In genomic region chr1:109282952-109283747, GRCh38 we compare ENCODE assay signal across 1 cellular context.
TF ChIP-seq lines count a peak whose summit lies in the region.

Gene PSRC1 (minus strand): TSS chr1:109283145.

TF ChIP-seq in HepG2, 621 proteins besides CTCF, POLR2A, EP300 and RAD21 (continued from another document and continues in another):
- TF ChIP-seq ARID5B (CRISPR knock-in tag; IDR thresholded peaks at IDR 0.05) (peak; percentile 72), NR2F6 (IDR thresholded peaks at IDR 0.05) (no peak), NR2F6 (CRISPR knock-in tag; IDR thresholded peaks at IDR 0.05) (0 out of 2 replicates have a peak, but pooled peaks have one; percentile 26), CSRNP2 (CRISPR knock-in tag; conservative IDR thresholded peaks at IDR 0.05; ENCODE audit: low read depth) (no peak), ZBTB38 (CRISPR knock-in tag; IDR thresholded peaks at IDR 0.05) (no peak; the same call in 1 of the 2 replicates), ZNF615 (CRISPR knock-in tag; IDR thresholded peaks at IDR 0.05; ENCODE audit: borderline replicate concordance) (0 out of 2 replicates have a peak, but pooled peaks have one; percentile 59), HDAC1 (CRISPR knock-in tag; IDR thresholded peaks at IDR 0.05) (peak; percentile 81), ZNF124 (CRISPR knock-in tag; IDR thresholded peaks at IDR 0.05) (no peak), ELF1 (CRISPR knock-in tag; IDR thresholded peaks at IDR 0.05) (peak; percentile 88), U2AF2 (IDR thresholded peaks at IDR 0.05; ENCODE audit: low read depth, low read length) (no peak), ZNF773 (CRISPR knock-in tag; IDR thresholded peaks at IDR 0.05; ENCODE audit: borderline replicate concordance) (no peak), ZNF713 (CRISPR knock-in tag; IDR thresholded peaks at IDR 0.05) (0 out of 2 replicates have a peak, but pooled peaks have one; percentile 49), KLF15 (CRISPR knock-in tag; IDR thresholded peaks at IDR 0.05; ENCODE audit: borderline replicate concordance) (0 out of 2 replicates have a peak, but pooled peaks have one; percentile 29), XBP1 (CRISPR knock-in tag; IDR thresholded peaks at IDR 0.05) (no peak), RXRA (CRISPR knock-in tag; IDR thresholded peaks at IDR 0.05) (0 out of 2 replicates have a peak, but pooled peaks have one; percentile 47), DMAP1 (CRISPR knock-in tag; IDR thresholded peaks at IDR 0.05) (peak; percentile 85), RARG (CRISPR knock-in tag; IDR thresholded peaks at IDR 0.05; ENCODE audit: low read depth) (no peak), FOXJ3 (CRISPR knock-in tag; IDR thresholded peaks at IDR 0.05; ENCODE audit: borderline replicate concordance) (no peak), KDM5B (CRISPR knock-in tag; IDR thresholded peaks at IDR 0.05; ENCODE audit: borderline replicate concordance) (peak; percentile 64; the same call in 1 of the 2 replicates)
- TF ChIP-seq, protein P1, sequence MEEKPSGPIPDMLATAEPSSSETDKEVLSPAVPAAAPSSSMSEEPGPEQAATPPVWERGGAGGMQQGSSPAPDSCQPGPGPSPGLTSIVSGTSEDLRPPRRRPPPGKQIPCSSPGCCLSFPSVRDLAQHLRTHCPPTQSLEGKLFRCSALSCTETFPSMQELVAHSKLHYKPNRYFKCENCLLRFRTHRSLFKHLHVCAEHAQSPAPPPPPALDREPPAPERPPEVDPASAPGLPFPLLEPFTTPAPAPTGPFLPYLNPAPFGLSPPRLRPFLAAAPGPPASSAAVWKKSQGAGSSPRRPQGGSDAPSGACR (CRISPR knock-in tag; IDR thresholded peaks at IDR 0.05), result no peak
- TF ChIP-seq, protein P2, sequence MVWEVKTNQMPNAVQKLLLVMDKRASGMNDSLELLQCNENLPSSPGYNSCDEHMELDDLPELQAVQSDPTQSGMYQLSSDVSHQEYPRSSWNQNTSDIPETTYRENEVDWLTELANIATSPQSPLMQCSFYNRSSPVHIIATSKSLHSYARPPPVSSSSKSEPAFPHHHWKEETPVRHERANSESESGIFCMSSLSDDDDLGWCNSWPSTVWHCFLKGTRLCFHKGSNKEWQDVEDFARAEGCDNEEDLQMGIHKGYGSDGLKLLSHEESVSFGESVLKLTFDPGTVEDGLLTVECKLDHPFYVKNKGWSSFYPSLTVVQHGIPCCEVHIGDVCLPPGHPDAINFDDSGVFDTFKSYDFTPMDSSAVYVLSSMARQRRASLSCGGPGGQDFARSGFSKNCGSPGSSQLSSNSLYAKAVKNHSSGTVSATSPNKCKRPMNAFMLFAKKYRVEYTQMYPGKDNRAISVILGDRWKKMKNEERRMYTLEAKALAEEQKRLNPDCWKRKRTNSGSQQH (CRISPR knock-in tag; IDR thresholded peaks at IDR 0.05; ENCODE audit: low read depth), result 0 out of 2 replicates have a peak, but pooled peaks have one; percentile 9
- TF ChIP-seq, protein P3, sequence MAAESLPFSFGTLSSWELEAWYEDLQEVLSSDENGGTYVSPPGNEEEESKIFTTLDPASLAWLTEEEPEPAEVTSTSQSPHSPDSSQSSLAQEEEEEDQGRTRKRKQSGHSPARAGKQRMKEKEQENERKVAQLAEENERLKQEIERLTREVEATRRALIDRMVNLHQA (CRISPR knock-in tag; IDR thresholded peaks at IDR 0.05), result no peak
- TF ChIP-seq, protein P4, sequence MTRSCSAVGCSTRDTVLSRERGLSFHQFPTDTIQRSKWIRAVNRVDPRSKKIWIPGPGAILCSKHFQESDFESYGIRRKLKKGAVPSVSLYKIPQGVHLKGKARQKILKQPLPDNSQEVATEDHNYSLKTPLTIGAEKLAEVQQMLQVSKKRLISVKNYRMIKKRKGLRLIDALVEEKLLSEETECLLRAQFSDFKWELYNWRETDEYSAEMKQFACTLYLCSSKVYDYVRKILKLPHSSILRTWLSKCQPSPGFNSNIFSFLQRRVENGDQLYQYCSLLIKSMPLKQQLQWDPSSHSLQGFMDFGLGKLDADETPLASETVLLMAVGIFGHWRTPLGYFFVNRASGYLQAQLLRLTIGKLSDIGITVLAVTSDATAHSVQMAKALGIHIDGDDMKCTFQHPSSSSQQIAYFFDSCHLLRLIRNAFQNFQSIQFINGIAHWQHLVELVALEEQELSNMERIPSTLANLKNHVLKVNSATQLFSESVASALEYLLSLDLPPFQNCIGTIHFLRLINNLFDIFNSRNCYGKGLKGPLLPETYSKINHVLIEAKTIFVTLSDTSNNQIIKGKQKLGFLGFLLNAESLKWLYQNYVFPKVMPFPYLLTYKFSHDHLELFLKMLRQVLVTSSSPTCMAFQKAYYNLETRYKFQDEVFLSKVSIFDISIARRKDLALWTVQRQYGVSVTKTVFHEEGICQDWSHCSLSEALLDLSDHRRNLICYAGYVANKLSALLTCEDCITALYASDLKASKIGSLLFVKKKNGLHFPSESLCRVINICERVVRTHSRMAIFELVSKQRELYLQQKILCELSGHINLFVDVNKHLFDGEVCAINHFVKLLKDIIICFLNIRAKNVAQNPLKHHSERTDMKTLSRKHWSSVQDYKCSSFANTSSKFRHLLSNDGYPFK (CRISPR knock-in tag; IDR thresholded peaks at IDR 0.05; ENCODE audit: borderline replicate concordance), result peak; percentile 82; the same call in 1 of the 2 replicates
- TF ChIP-seq, protein P5, sequence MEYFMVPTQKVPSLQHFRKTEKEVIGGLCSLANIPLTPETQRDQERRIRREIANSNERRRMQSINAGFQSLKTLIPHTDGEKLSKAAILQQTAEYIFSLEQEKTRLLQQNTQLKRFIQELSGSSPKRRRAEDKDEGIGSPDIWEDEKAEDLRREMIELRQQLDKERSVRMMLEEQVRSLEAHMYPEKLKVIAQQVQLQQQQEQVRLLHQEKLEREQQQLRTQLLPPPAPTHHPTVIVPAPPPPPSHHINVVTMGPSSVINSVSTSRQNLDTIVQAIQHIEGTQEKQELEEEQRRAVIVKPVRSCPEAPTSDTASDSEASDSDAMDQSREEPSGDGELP (IDR thresholded peaks at IDR 0.05; ENCODE audit: borderline replicate concordance, low read depth), result peak; percentile 56; the same call in 1 of the 2 replicates
- TF ChIP-seq, protein P6, sequence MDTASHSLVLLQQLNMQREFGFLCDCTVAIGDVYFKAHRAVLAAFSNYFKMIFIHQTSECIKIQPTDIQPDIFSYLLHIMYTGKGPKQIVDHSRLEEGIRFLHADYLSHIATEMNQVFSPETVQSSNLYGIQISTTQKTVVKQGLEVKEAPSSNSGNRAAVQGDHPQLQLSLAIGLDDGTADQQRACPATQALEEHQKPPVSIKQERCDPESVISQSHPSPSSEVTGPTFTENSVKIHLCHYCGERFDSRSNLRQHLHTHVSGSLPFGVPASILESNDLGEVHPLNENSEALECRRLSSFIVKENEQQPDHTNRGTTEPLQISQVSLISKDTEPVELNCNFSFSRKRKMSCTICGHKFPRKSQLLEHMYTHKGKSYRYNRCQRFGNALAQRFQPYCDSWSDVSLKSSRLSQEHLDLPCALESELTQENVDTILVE (CRISPR knock-in tag; IDR thresholded peaks at IDR 0.05), result peak; percentile 98
- TF ChIP-seq, protein P7, sequence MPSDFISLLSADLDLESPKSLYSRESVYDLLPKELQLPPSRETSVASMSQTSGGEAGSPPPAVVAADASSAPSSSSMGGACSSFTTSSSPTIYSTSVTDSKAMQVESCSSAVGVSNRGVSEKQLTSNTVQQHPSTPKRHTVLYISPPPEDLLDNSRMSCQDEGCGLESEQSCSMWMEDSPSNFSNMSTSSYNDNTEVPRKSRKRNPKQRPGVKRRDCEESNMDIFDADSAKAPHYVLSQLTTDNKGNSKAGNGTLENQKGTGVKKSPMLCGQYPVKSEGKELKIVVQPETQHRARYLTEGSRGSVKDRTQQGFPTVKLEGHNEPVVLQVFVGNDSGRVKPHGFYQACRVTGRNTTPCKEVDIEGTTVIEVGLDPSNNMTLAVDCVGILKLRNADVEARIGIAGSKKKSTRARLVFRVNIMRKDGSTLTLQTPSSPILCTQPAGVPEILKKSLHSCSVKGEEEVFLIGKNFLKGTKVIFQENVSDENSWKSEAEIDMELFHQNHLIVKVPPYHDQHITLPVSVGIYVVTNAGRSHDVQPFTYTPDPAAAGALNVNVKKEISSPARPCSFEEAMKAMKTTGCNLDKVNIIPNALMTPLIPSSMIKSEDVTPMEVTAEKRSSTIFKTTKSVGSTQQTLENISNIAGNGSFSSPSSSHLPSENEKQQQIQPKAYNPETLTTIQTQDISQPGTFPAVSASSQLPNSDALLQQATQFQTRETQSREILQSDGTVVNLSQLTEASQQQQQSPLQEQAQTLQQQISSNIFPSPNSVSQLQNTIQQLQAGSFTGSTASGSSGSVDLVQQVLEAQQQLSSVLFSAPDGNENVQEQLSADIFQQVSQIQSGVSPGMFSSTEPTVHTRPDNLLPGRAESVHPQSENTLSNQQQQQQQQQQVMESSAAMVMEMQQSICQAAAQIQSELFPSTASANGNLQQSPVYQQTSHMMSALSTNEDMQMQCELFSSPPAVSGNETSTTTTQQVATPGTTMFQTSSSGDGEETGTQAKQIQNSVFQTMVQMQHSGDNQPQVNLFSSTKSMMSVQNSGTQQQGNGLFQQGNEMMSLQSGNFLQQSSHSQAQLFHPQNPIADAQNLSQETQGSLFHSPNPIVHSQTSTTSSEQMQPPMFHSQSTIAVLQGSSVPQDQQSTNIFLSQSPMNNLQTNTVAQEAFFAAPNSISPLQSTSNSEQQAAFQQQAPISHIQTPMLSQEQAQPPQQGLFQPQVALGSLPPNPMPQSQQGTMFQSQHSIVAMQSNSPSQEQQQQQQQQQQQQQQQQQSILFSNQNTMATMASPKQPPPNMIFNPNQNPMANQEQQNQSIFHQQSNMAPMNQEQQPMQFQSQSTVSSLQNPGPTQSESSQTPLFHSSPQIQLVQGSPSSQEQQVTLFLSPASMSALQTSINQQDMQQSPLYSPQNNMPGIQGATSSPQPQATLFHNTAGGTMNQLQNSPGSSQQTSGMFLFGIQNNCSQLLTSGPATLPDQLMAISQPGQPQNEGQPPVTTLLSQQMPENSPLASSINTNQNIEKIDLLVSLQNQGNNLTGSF (CRISPR knock-in tag; IDR thresholded peaks at IDR 0.05), result peak; percentile 17; the same call in 1 of the 2 replicates
